ENCODE assay signal across 8 cellular contexts in genomic region chr12:62259993-62260732, GRCh38. TPM values are rescaled to one million over a fixed set of nuclear protein-coding genes. Genes with fewer than 3 reads are reported as not detected.
DNase-seq lines count a peak whose midpoint lies in the region; ATAC-seq lines count a peak whose summit lies in the region.

USP15 (plus strand) TSS chr12:62260404; CDS start chr12:62260415, 11 bp downstream.

- H3K79me1 ChIP-seq in mesendoderm (ENCODE audit: low read length): peaks cover 3% of the 10 kb centered on the region

- H3K4me1 ChIP-seq in endocrine pancreas (ENCODE audit: control insufficient read depth, insufficient read depth, low read length) (peaks cover 16% of the 10 kb centered on the region), mesendoderm (ENCODE audit: control insufficient read depth, low read depth, low read length) (no peaks in the 10 kb centered on the region)

- H3K27ac ChIP-seq in mesendoderm (ENCODE audit: low read depth, low read length): peak within 1 kb of the TSS; percentile 26

- H2AK5ac ChIP-seq in mesendoderm (ENCODE audit: low read length): no peak within 1 kb of the TSS

- peak within 1 kb of the TSS; percentile 88 for H3K4ac ChIP-seq in mesendoderm (ENCODE audit: low read depth, low read length)

- no peaks in the 10 kb centered on the region for H3K27me3 Mint-ChIP-seq in activated CD8-positive, alpha-beta memory T cell treated with anti-CD3 and anti-CD28 coated beads, Interleukin-2, amount 10 ng/mL, durations not matched to agents 7 days and 5 days

- peak within 1 kb of the TSS; percentile 96 for H3K27ac Mint-ChIP-seq in activated CD8-positive, alpha-beta memory T cell treated with anti-CD3 and anti-CD28 coated beads, Interleukin-2, amount 10 ng/mL, durations not matched to agents 7 days and 5 days

- H3K56ac ChIP-seq in mesendoderm (ENCODE audit: low read length): peak within 1 kb of the TSS; percentile 97

- ATAC-seq in GM19468 (IDR thresholded peaks at IDR 0.05; ENCODE audit: extremely low read depth, unreplicated experiment): peak; percentile 71
- ATAC-seq in activated CD8-positive, alpha-beta memory T cell treated with anti-CD3 and anti-CD28 coated beads, Interleukin-2, amount 10 ng/mL, durations not matched to agents 7 days and 5 days: peak; percentile 80

- H4K5ac ChIP-seq in mesendoderm (ENCODE audit: low read length): no peak within 1 kb of the TSS

- no peak within 1 kb of the TSS for H2BK120ac ChIP-seq in mesendoderm (ENCODE audit: low read depth, low read length)

- H3K9ac ChIP-seq in endocrine pancreas (ENCODE audit: control insufficient read depth, insufficient read depth, low read length) (peak within 1 kb of the TSS; percentile 99), mesendoderm (ENCODE audit: low read length) (peak within 1 kb of the TSS; percentile 87)

- peaks cover 44% of the 10 kb centered on the region for H3K4me1 Mint-ChIP-seq in activated CD8-positive, alpha-beta memory T cell treated with anti-CD3 and anti-CD28 coated beads, Interleukin-2, amount 10 ng/mL, durations not matched to agents 7 days and 5 days

- no peaks in the 10 kb centered on the region for H3K9me3 Mint-ChIP-seq in activated CD8-positive, alpha-beta memory T cell treated with anti-CD3 and anti-CD28 coated beads, Interleukin-2, amount 10 ng/mL, durations not matched to agents 7 days and 5 days (ENCODE audit: low read depth)

- CTCF ChIA-PET in activated CD8-positive, alpha-beta memory T cell treated with anti-CD3 and anti-CD28 coated beads, Interleukin-2, amount 10 ng/mL, durations not matched to agents 7 days and 5 days (lab: Charles Lee): interaction anchor here (1.1 to 1.4 kb wide), 3 partner anchors 9 to 207 kb away, joined by 3 to 11 read pairs (median 6); partner anchors contain the start of gene MON2

- peaks cover 32% of the 10 kb centered on the region for H3K36me3 Mint-ChIP-seq in activated CD8-positive, alpha-beta memory T cell treated with anti-CD3 and anti-CD28 coated beads, Interleukin-2, amount 10 ng/mL, durations not matched to agents 7 days and 5 days

- peak within 1 kb of the TSS; percentile 91 for H3K4me3 Mint-ChIP-seq in activated CD8-positive, alpha-beta memory T cell treated with anti-CD3 and anti-CD28 coated beads, Interleukin-2, amount 10 ng/mL, durations not matched to agents 7 days and 5 days

- H3K4me3 ChIP-seq in endocrine pancreas (ENCODE audit: control insufficient read depth, insufficient read depth, low read length): peak within 1 kb of the TSS; percentile 99
- H3K4me3 ChIP-seq in mesendoderm (ENCODE audit: low read length): peak within 1 kb of the TSS; percentile 95

- H3K9me3 ChIP-seq in endocrine pancreas (ENCODE audit: control insufficient read depth, low read length): no peaks in the 10 kb centered on the region

- peak within 1 kb of the TSS; percentile 54 for H3K18ac ChIP-seq in mesendoderm (ENCODE audit: low read length)

- H2BK15ac ChIP-seq in mesendoderm (replicated peaks; ENCODE audit: low read depth): no peak within 1 kb of the TSS

- H3K27me3 ChIP-seq in endocrine pancreas (ENCODE audit: control insufficient read depth, insufficient read depth, low read length) (no peaks in the 10 kb centered on the region), mesendoderm (ENCODE audit: insufficient read depth, low read length, poor library complexity) (no peaks in the 10 kb centered on the region)

- peaks cover 21% of the 10 kb centered on the region for H3K79me2 ChIP-seq in mesendoderm (ENCODE audit: control insufficient read depth, insufficient read depth, low read length)

- H4K8ac ChIP-seq in mesendoderm (ENCODE audit: low read depth, low read length): peak within 1 kb of the TSS; percentile 76

- H3K4me2 ChIP-seq in mesendoderm (ENCODE audit: low read length): peak within 1 kb of the TSS; percentile 96

- no peak within 1 kb of the TSS for H3K23ac ChIP-seq in mesendoderm (ENCODE audit: low read length)

- DNase-seq in COLO829 (ENCODE audit: low spot score): peak; percentile 81
- peak; percentile 79 for DNase-seq in HS-5 (ENCODE audit: low read depth)
- DNase-seq in NK-92 treated with Interleukin-12 subunit alpha and Interleukin-12 subunit beta, amount 100 ng/mL, for 24 hours (lab: John Stamatoyannopoulos, UW): peak; percentile 91
- DNase-seq in activated CD8-positive, alpha-beta memory T cell treated with anti-CD3 and anti-CD28 coated beads, Interleukin-2, amount 10 ng/mL, durations not matched to agents 7 days and 5 days: peak; percentile 97
- DNase-seq in mesendoderm: peak; percentile 98
- peak; percentile 90 for DNase-seq in stimulated activated CD8-positive, alpha-beta memory T cell treated with anti-CD3 and anti-CD28 coated beads, Interleukin-15, amount 100 ng/mL, for 1 hour (ENCODE audit: low read depth)

- no CpG with 5 or more reads among the region's 61 CpGs for WGBS in mesendoderm (ENCODE audit: extremely low coverage, insufficient coverage, low lambda C conversion rate)

- H3K36me3 ChIP-seq in endocrine pancreas (ENCODE audit: control insufficient read depth, insufficient read depth, low read length) (no peaks in the 10 kb centered on the region), mesendoderm (ENCODE audit: control insufficient read depth, insufficient read depth, low read length) (no peaks in the 10 kb centered on the region)

- peak within 1 kb of the TSS; percentile 64 for H2BK5ac ChIP-seq in mesendoderm (ENCODE audit: low read length)

RNA-seq across cellular contexts. Expression of gene USP15, which starts in this region (rescaled TPM):
- 100 to 1,000 TPM; 126 to 161 TPM for total RNA-seq in activated CD8-positive, alpha-beta memory T cell treated with anti-CD3 and anti-CD28 coated beads, Interleukin-2, amount 10 ng/mL, durations not matched to agents 7 days and 5 days
- polyA plus RNA-seq in mesendoderm (2013, experiment 1 of 2): 43.1 TPM
- polyA plus RNA-seq in mesendoderm (2013, experiment 2 of 2): 42.7 TPM

Comparison
In these comparisons a context has a peak if more than half of its experiments do, and no peak if none do; other contexts are left out.
1. Peak in every context shown above with its lines: DNase-seq, ATAC-seq, H3K4me3 ChIP-seq and H3K27ac ChIP-seq.